14 cellular contexts compared by ENCODE assay signal in the genomic region with DNA sequence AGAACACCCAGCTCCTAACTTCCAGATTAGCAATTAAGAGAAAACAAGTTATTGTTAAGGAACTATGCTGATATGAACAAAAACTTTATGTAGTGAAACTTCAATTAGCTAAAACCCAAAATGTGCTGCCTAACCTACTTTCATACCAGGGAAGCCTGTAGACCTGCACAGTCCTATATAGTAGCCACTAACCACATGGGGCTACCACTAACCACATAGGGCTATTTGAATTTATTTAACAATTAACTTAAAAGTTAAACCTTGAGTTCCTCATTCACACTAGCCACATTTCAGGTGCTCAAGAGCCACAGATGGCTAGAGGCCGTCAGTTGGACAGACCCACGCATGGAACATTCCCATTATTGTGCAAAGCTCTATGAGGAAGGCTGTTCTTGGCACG.
DNase-seq lines count a peak whose midpoint lies in the region; ATAC-seq and TF ChIP-seq lines count a peak whose summit lies in the region.
"Had no signal": no experiment of that assay in that cellular context is flagged by ENCODE, and none has a peak within 500 bp of the region (broad histone marks: within the 10 kb centered on the region; RNA-seq: fewer than 3 reads in every experiment).

No MANE protein-coding gene starts in this region.

- no peak for TF ChIP-seq CTCF in right atrium auricular region (IDR thresholded peaks at IDR 0.05)

- ATAC-seq in GM19397 (IDR thresholded peaks at IDR 0.05; ENCODE audit: unreplicated experiment) (peak; percentile 84), HG02642 (IDR thresholded peaks at IDR 0.05; ENCODE audit: poor library complexity, unreplicated experiment) (peak; percentile 78), HG03432 (IDR thresholded peaks at IDR 0.05; ENCODE audit: unreplicated experiment) (peak; percentile 76)
- ATAC-seq: CD8-positive, alpha-beta T cell had no signal

- no peak overlapping the region for H3K27ac ChIP-seq in right atrium auricular region
- H3K27ac ChIP-seq: neutrophil, SK-N-MC had no signal

- H3K27me3 ChIP-seq in right atrium auricular region: no peaks in the 10 kb centered on the region
- H3K27me3 ChIP-seq: neutrophil had no signal

- no peaks in the 10 kb centered on the region for H3K4me1 ChIP-seq in right atrium auricular region

- H3K9me3 ChIP-seq in right atrium auricular region: peaks cover 0 to 8% of the 10 kb centered on the region in 2 donors
- H3K9me3 ChIP-seq: neutrophil had no signal

- peaks cover 60% of the 10 kb centered on the region for H3K36me3 ChIP-seq in right atrium auricular region
- H3K36me3 ChIP-seq: neutrophil had no signal

- DNase-seq in right atrium auricular region (ENCODE audit: low spot score) (no peak), NCI-H2196 treated with DMSO at 0.1 percent for 48 hours (lab: John Stamatoyannopoulos, UW; ENCODE audit: unreplicated experiment) (no peak), NCI-H1092 (lab: John Stamatoyannopoulos, UW) (no peak), anterior cingulate cortex (lab: John Stamatoyannopoulos, UW) (no peak)
- DNase-seq: activated CD4-positive, alpha-beta T cell treated with anti-CD3 and anti-CD28 coated beads for 1 hour; CD8-positive, alpha-beta T cell; GF-D8; KBM-7; NCI-H2029 treated with DMSO at 0.1 percent for 48 hours had no signal

- H3K4me3 ChIP-seq in right atrium auricular region: no peak overlapping the region
- H3K4me3 ChIP-seq: SK-N-MC had no signal
